In the genomic region with DNA sequence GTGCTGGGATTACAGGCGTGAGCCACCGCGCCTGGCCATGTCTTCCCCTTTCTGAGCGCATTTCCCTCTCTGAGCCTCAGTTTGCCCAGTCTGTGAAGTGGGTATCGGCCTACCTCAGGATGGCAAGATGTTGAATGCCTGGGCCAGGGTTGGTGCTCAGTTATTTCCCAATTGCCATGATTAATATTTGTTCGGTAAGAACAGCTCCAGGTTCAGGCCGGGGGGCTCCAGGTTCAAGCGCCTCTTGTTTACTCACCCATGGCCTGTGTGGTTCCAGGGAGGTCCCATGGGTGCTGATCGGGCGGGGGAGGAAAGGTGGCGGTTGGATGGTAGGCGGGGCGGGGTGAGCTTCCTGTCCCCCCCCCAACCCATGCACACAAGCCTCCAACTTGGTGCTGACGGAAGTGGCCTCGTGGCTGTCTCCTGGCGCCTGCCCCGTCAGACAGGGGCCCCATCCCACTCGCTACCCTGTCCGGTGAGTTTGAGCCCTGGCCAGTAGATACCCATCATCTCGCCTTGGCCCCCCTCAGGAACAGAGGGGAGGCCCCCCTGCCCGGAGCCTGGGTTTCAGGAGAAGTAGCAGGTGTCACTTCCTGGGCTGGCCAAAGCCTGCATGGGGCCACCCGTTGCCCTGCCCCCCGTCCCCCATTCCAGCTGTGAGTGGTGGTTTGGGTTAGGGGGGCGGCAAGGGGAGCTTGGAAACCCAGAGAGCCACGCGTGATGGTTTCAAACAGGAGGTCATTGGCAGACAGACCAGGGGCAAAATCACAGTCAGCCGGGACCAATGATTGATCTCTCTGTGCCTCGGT, we compare ENCODE assay signal across 1 cellular context.
TF ChIP-seq lines count a peak whose summit lies in the region.

A gene with protein sequence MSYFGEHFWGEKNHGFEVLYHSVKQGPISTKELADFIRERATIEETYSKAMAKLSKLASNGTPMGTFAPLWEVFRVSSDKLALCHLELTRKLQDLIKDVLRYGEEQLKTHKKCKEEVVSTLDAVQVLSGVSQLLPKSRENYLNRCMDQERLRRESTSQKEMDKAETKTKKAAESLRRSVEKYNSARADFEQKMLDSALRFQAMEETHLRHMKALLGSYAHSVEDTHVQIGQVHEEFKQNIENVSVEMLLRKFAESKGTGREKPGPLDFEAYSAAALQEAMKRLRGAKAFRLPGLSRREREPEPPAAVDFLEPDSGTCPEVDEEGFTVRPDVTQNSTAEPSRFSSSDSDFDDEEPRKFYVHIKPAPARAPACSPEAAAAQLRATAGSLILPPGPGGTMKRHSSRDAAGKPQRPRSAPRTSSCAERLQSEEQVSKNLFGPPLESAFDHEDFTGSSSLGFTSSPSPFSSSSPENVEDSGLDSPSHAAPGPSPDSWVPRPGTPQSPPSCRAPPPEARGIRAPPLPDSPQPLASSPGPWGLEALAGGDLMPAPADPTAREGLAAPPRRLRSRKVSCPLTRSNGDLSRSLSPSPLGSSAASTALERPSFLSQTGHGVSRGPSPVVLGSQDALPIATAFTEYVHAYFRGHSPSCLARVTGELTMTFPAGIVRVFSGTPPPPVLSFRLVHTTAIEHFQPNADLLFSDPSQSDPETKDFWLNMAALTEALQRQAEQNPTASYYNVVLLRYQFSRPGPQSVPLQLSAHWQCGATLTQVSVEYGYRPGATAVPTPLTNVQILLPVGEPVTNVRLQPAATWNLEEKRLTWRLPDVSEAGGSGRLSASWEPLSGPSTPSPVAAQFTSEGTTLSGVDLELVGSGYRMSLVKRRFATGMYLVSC (plus strand): TSS at position 375 of the 809 bp plus-strand sequence. CDS start 3,688 bp downstream, outside the sequence.

TF ChIP-seq in HepG2, 621 proteins besides CTCF, POLR2A, EP300 and RAD21 (continued from another document and continues in another):
- TF ChIP-seq, protein P1, sequence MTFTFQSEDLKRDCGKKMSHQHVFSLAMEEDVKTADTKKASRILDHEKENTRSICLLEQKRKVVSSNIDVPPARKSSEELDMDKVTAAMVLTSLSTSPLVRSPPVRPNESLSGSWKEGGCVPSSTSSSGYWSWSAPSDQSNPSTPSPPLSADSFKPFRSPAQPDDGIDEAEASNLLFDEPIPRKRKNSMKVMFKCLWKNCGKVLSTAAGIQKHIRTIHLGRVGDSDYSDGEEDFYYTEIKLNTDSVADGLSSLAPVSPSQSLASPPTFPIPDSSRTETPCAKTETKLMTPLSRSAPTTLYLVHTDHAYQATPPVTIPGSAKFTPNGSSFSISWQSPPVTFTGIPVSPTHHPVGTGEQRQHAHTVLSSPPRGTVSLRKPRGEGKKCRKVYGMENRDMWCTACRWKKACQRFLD (CRISPR knock-in tag; IDR thresholded peaks at IDR 0.05; ENCODE audit: borderline replicate concordance) = no peak
- TF ChIP-seq, protein P2, sequence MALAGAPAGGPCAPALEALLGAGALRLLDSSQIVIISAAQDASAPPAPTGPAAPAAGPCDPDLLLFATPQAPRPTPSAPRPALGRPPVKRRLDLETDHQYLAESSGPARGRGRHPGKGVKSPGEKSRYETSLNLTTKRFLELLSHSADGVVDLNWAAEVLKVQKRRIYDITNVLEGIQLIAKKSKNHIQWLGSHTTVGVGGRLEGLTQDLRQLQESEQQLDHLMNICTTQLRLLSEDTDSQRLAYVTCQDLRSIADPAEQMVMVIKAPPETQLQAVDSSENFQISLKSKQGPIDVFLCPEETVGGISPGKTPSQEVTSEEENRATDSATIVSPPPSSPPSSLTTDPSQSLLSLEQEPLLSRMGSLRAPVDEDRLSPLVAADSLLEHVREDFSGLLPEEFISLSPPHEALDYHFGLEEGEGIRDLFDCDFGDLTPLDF (CRISPR knock-in tag; IDR thresholded peaks at IDR 0.05) = no peak
- TF ChIP-seq ZNF205 (CRISPR knock-in tag; IDR thresholded peaks at IDR 0.05) = peak; percentile 70; the same call in 1 of the 2 replicates
- no peak for TF ChIP-seq RBAK (CRISPR knock-in tag; IDR thresholded peaks at IDR 0.05)
- TF ChIP-seq, protein P3, sequence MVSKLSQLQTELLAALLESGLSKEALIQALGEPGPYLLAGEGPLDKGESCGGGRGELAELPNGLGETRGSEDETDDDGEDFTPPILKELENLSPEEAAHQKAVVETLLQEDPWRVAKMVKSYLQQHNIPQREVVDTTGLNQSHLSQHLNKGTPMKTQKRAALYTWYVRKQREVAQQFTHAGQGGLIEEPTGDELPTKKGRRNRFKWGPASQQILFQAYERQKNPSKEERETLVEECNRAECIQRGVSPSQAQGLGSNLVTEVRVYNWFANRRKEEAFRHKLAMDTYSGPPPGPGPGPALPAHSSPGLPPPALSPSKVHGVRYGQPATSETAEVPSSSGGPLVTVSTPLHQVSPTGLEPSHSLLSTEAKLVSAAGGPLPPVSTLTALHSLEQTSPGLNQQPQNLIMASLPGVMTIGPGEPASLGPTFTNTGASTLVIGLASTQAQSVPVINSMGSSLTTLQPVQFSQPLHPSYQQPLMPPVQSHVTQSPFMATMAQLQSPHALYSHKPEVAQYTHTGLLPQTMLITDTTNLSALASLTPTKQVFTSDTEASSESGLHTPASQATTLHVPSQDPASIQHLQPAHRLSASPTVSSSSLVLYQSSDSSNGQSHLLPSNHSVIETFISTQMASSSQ (IDR thresholded peaks at IDR 0.05; ENCODE audit: low read depth) = no peak
- TF ChIP-seq, protein P3 (CRISPR knock-in tag; IDR thresholded peaks at IDR 0.05; ENCODE audit: borderline replicate concordance) = no peak
- TF ChIP-seq TBX3 (IDR thresholded peaks at IDR 0.05; ENCODE audit: borderline replicate concordance) = no peak
- peak; percentile 12 for TF ChIP-seq SRSF1 (optimal IDR thresholded peaks at IDR 0.05; ENCODE audit: low read depth, low read length)
- no peak for TF ChIP-seq ZZZ3 (CRISPR knock-in tag; IDR thresholded peaks at IDR 0.05; ENCODE audit: borderline replicate concordance)
- TF ChIP-seq, protein P4, sequence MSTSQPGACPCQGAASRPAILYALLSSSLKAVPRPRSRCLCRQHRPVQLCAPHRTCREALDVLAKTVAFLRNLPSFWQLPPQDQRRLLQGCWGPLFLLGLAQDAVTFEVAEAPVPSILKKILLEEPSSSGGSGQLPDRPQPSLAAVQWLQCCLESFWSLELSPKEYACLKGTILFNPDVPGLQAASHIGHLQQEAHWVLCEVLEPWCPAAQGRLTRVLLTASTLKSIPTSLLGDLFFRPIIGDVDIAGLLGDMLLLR (CRISPR knock-in tag; IDR thresholded peaks at IDR 0.05) = no peak
- TF ChIP-seq ZNF841 (CRISPR knock-in tag; IDR thresholded peaks at IDR 0.05; ENCODE audit: borderline replicate concordance) = no peak
- TF ChIP-seq KDM1A (CRISPR knock-in tag; IDR thresholded peaks at IDR 0.05) = peak; percentile 97
- TF ChIP-seq, protein P5, sequence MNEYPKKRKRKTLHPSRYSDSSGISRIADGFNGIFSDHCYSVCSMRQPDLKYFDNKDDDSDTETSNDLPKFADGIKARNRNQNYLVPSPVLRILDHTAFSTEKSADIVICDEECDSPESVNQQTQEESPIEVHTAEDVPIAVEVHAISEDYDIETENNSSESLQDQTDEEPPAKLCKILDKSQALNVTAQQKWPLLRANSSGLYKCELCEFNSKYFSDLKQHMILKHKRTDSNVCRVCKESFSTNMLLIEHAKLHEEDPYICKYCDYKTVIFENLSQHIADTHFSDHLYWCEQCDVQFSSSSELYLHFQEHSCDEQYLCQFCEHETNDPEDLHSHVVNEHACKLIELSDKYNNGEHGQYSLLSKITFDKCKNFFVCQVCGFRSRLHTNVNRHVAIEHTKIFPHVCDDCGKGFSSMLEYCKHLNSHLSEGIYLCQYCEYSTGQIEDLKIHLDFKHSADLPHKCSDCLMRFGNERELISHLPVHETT (CRISPR knock-in tag; conservative IDR thresholded peaks at IDR 0.05) = no peak
- no peak for TF ChIP-seq ZNF530 (CRISPR knock-in tag; IDR thresholded peaks at IDR 0.05; ENCODE audit: low read depth)
- no peak for TF ChIP-seq DNMT1 (CRISPR knock-in tag; IDR thresholded peaks at IDR 0.05)
- no peak for TF ChIP-seq SKI (IDR thresholded peaks at IDR 0.05; ENCODE audit: partially characterized antibody)
- no peak for TF ChIP-seq MBNL3 (CRISPR knock-in tag; conservative IDR thresholded peaks at IDR 0.05)
- TF ChIP-seq, protein P6, sequence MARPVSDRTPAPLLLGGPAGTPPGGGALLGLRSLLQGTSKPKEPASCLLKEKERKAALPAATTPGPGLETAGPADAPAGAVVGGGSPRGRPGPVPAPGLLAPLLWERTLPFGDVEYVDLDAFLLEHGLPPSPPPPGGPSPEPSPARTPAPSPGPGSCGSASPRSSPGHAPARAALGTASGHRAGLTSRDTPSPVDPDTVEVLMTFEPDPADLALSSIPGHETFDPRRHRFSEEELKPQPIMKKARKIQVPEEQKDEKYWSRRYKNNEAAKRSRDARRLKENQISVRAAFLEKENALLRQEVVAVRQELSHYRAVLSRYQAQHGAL (CRISPR knock-in tag; IDR thresholded peaks at IDR 0.05; ENCODE audit: not compliant biosample characterization) = no peak
- TF ChIP-seq FOXA1 (IDR thresholded peaks at IDR 0.05) = no peak
- TF ChIP-seq FOXA1 (CRISPR knock-in tag; IDR thresholded peaks at IDR 0.05) = peak; percentile 45; the same call in 1 of the 2 replicates
- no peak for TF ChIP-seq HOXA5 (CRISPR knock-in tag; IDR thresholded peaks at IDR 0.05)
- TF ChIP-seq HOXA3 (CRISPR knock-in tag; IDR thresholded peaks at IDR 0.05) = no peak
- TF ChIP-seq, protein P7, sequence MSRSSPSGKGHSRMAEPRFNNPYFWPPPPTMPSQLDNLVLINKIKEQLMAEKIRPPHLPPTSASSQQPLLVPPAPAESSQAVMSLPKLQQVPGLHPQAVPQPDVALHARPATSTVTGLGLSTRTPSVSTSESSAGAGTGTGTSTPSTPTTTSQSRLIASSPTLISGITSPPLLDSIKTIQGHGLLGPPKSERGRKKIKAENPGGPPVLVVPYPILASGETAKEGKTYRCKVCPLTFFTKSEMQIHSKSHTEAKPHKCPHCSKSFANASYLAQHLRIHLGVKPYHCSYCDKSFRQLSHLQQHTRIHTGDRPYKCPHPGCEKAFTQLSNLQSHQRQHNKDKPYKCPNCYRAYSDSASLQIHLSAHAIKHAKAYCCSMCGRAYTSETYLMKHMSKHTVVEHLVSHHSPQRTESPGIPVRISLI (CRISPR knock-in tag; IDR thresholded peaks at IDR 0.05; ENCODE audit: borderline replicate concordance) = no peak
- TF ChIP-seq, protein P8, sequence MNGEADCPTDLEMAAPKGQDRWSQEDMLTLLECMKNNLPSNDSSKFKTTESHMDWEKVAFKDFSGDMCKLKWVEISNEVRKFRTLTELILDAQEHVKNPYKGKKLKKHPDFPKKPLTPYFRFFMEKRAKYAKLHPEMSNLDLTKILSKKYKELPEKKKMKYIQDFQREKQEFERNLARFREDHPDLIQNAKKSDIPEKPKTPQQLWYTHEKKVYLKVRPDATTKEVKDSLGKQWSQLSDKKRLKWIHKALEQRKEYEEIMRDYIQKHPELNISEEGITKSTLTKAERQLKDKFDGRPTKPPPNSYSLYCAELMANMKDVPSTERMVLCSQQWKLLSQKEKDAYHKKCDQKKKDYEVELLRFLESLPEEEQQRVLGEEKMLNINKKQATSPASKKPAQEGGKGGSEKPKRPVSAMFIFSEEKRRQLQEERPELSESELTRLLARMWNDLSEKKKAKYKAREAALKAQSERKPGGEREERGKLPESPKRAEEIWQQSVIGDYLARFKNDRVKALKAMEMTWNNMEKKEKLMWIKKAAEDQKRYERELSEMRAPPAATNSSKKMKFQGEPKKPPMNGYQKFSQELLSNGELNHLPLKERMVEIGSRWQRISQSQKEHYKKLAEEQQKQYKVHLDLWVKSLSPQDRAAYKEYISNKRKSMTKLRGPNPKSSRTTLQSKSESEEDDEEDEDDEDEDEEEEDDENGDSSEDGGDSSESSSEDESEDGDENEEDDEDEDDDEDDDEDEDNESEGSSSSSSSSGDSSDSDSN (CRISPR knock-in tag; IDR thresholded peaks at IDR 0.05) = no peak
- TF ChIP-seq ZNF33A (CRISPR knock-in tag; IDR thresholded peaks at IDR 0.05; ENCODE audit: borderline replicate concordance) = no peak
- no peak for TF ChIP-seq ZNF354B (CRISPR knock-in tag; IDR thresholded peaks at IDR 0.05)
- peak; percentile 44; the same call in 1 of the 2 replicates for TF ChIP-seq SALL1 (CRISPR knock-in tag; IDR thresholded peaks at IDR 0.05)
- TF ChIP-seq, protein P9, sequence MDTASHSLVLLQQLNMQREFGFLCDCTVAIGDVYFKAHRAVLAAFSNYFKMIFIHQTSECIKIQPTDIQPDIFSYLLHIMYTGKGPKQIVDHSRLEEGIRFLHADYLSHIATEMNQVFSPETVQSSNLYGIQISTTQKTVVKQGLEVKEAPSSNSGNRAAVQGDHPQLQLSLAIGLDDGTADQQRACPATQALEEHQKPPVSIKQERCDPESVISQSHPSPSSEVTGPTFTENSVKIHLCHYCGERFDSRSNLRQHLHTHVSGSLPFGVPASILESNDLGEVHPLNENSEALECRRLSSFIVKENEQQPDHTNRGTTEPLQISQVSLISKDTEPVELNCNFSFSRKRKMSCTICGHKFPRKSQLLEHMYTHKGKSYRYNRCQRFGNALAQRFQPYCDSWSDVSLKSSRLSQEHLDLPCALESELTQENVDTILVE (CRISPR knock-in tag; IDR thresholded peaks at IDR 0.05) = no peak
- TF ChIP-seq KLF6 (CRISPR knock-in tag; IDR thresholded peaks at IDR 0.05) = no peak
- TF ChIP-seq, protein P10, sequence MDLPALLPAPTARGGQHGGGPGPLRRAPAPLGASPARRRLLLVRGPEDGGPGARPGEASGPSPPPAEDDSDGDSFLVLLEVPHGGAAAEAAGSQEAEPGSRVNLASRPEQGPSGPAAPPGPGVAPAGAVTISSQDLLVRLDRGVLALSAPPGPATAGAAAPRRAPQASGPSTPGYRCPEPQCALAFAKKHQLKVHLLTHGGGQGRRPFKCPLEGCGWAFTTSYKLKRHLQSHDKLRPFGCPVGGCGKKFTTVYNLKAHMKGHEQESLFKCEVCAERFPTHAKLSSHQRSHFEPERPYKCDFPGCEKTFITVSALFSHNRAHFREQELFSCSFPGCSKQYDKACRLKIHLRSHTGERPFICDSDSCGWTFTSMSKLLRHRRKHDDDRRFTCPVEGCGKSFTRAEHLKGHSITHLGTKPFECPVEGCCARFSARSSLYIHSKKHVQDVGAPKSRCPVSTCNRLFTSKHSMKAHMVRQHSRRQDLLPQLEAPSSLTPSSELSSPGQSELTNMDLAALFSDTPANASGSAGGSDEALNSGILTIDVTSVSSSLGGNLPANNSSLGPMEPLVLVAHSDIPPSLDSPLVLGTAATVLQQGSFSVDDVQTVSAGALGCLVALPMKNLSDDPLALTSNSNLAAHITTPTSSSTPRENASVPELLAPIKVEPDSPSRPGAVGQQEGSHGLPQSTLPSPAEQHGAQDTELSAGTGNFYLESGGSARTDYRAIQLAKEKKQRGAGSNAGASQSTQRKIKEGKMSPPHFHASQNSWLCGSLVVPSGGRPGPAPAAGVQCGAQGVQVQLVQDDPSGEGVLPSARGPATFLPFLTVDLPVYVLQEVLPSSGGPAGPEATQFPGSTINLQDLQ (CRISPR knock-in tag; IDR thresholded peaks at IDR 0.05) = no peak
- TF ChIP-seq SP2 (CRISPR knock-in tag; IDR thresholded peaks at IDR 0.05) = no peak
